In the genomic region with DNA sequence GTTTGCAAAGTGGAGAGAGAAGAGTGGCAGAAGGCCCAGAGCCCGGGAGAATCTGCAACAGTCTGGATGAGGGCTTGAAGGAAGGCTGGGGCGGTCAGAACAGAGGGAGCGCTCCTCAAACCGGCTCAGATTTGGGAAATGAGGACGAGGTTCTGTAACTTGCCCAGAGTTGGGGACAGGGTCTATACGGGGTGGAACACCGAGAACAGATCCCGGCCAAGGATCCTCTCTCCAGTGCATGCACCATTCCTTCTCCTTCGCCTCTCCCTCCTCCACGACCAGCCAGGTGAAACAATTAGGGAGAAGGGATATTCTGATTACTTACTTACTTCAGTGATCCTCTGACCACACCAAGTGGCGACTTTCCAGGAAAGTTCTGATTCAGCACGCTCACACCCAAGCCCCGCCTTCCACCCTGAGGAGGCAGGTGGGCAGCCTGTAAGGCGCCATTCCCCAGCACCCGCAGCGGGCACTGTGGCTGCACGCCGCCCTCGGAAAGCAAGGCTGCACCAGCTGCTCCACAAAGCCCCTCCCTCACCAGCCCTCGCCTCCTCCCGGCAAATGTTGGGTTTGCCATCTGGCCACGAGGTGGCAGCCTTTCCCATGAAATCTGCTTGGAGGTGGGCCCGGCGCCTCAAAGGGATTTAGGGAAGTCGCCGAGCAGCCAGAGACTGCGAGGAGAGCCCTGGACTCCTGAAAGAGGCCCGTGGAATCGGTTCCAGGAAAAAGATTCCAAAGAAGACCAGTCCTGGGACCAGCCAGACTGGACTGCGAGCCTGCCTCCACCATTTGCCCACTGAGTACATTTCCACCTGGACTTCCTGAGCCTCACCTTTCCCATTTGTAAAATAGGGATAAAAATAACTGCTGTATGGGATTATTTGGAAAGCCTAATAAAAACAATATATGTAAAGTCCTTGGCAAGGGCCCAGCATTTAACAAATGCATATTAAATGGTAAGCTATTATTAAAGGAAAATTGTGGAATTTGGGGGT, we compare ENCODE assay signal across 8 cellular contexts. TPM values are rescaled to one million over a fixed set of nuclear protein-coding genes. Genes with fewer than 3 reads are reported as not detected.
DNase-seq lines count a peak whose midpoint lies in the region; ATAC-seq, FAIRE-seq and TF ChIP-seq lines count a peak whose summit lies in the region.

No MANE protein-coding gene starts in this region.

- CTCF ChIA-PET in Calu3 (lab: Charles Lee), result interaction anchor here (0.6 to 2.9 kb wide), 12 partner anchors 22 to 152 kb away, joined by 3 to 20 read pairs (median 8); partner anchors contain the start of gene WWC1

- intact Hi-C loops in Calu3 (cut with micrococcal nuclease; ENCODE audit: unreplicated experiment), result loop anchor here (1.0 to 2.0 kb wide), 4 partner anchors 20 to 218 kb away; partner anchors contain the start of gene RARS1

- ATAC-seq in GM21423 (IDR thresholded peaks at IDR 0.05; ENCODE audit: unreplicated experiment), result peak; percentile 90

- peak; percentile 94 for TF ChIP-seq CTCF in Calu3 (IDR thresholded peaks at IDR 0.05; ENCODE audit: unreplicated experiment)

- BruUV-seq in Calu3 (replicated peaks; lab: Mats Ljungman, UMichigan), result no TSS peak

- no peak overlapping the region for H3K27ac ChIP-seq in epithelial cell of prostate

- no peaks in the 10 kb centered on the region for H3K9me3 Mint-ChIP-seq in Calu3 (ENCODE audit: low read depth, unreplicated experiment)

- H3K4me3 Mint-ChIP-seq in Calu3 (ENCODE audit: low read depth, unreplicated experiment), result peak overlapping the region; percentile 12

- H3K27me3 Mint-ChIP-seq in Calu3 (ENCODE audit: unreplicated experiment), result no peaks in the 10 kb centered on the region

- H3K4me1 Mint-ChIP-seq in Calu3 (ENCODE audit: low read depth, unreplicated experiment), result peaks cover 43% of the 10 kb centered on the region

- peak; percentile 98 for FAIRE-seq in HTR-8/SVneo (lab: Jason Lieb, UNC)

- H3K27ac Mint-ChIP-seq in Calu3 (ENCODE audit: unreplicated experiment), result peak overlapping the region; percentile 5

- H3K36me3 Mint-ChIP-seq in Calu3 (ENCODE audit: insufficient read depth, unreplicated experiment), result no peaks in the 10 kb centered on the region

- peak; percentile 97 for DNase-seq in Calu3
- peak; percentile 86 for DNase-seq in HTR-8/SVneo (ENCODE audit: insufficient read length, low spot score)
- peak; percentile 66 for DNase-seq in NOMO-1 treated with DMSO at 0.1 percent for 48 hours (lab: John Stamatoyannopoulos, UW; ENCODE audit: unreplicated experiment)
- peak; percentile 68 for DNase-seq in activated CD8-positive, alpha-beta memory T cell treated with anti-CD3 and anti-CD28 coated beads, Interleukin-2, amount 50 U/mL, for 4 hours
- DNase-seq in epithelial cell of prostate (ENCODE audit: low read depth, low spot score), result peak; percentile 60
- peak; percentile 82 for DNase-seq in mucosa of gallbladder (ENCODE audit: low spot score)
- DNase-seq in stimulated activated CD8-positive, alpha-beta memory T cell treated with anti-CD3 and anti-CD28 coated beads, Interleukin-2, amount 100 ng/mL, for 48 hours (ENCODE audit: low read depth in 2 of 2), result peak; percentile 59 to 66

RNA-seq across cellular contexts. Expression of gene WWC1, which starts 22.2 kb away (rescaled TPM):
- total RNA-seq in Calu3 (2022) (190 TPM in 2 replicates), mucosa of gallbladder (58.4 TPM)
